ENCODE assay signal across 29 cellular contexts in the genomic region with DNA sequence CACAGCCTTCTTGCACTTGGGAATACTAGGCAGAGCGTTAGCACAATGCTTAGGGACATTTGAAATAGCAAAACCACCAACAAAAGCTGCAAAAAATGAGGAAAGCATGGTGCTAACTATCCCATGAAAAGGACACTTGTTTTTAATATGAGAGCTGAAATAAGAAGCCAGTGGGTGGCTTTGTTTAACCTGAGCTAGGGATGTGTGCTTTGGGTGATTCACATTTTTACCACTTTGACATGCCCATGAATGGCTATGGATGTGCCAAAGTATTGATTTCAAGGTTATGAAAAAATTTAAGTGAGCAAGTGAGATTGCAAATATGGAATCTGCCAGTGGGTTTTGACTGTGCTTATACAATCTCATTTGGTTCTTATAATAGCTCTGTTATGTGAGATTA.
DNase-seq lines count a peak whose midpoint lies in the region; ATAC-seq and TF ChIP-seq lines count a peak whose summit lies in the region.
"Had no signal": no experiment of that assay in that cellular context is flagged by ENCODE, and none has a peak within 500 bp of the region (broad histone marks: within the 10 kb centered on the region; RNA-seq: fewer than 3 reads in every experiment).

No MANE protein-coding gene starts in this region.

- no peaks in the 10 kb centered on the region for H3F3A ChIP-seq in PC-3 (ENCODE audit: low read length, unreplicated experiment)

- H3K27ac ChIP-seq in PC-3 (ENCODE audit: low read length): peak overlapping the region; percentile 26; the same call in 1 of the 2 replicates
- H3K27ac ChIP-seq: 22Rv1; A549; BLaER1; BLaER1 treated with 17β-estradiol and CSF1 and Interleukin-3, amounts not matched to agents 10 nM and 100 nM; C4-2B had no signal

- H3K27me3 ChIP-seq in PC-3 (ENCODE audit: low read length): no peaks in the 10 kb centered on the region
- H3K27me3 ChIP-seq: BE2C; BLaER1; BLaER1 treated with 17β-estradiol and CSF1 and Interleukin-3, amounts not matched to agents 10 nM and 100 nM had no signal

- H3K4me2 ChIP-seq in PC-3 (ENCODE audit: low read length): no peak overlapping the region
- H3K4me2 ChIP-seq: A549; BLaER1; BLaER1 treated with 17β-estradiol and CSF1 and Interleukin-3, amounts not matched to agents 10 nM and 100 nM had no signal

- H3K79me2 ChIP-seq in PC-3 (ENCODE audit: low read length): no peaks in the 10 kb centered on the region

- POLR2A ChIA-PET in PC-3 (lab: Charles Lee; ENCODE audit: unreplicated experiment): no interaction called here

- intact Hi-C loops in PC-3 (cut with micrococcal nuclease): no loop called here

- H3K9me2 ChIP-seq in PC-3 (replicated peaks; ENCODE audit: low read length): no peaks in the 10 kb centered on the region

- no peak for TF ChIP-seq CTCF in PC-3 (conservative IDR thresholded peaks at IDR 0.05; ENCODE audit: low read depth, low read length)

- no peak overlapping the region for H3K27ac Mint-ChIP-seq in stimulated activated memory B cell treated with anti-CD40 and anti-IgM and Interleukin-4, amounts not matched to agents 10 μg/mL and 1 μg/mL and 100 μg/mL, for 72 hours
- H3K27ac Mint-ChIP-seq: B cell; CD14-positive monocyte; CD4-positive, alpha-beta memory T cell; CD4-positive, alpha-beta T cell; CD4-positive, CD25-positive, alpha-beta regulatory T cell; CD8-positive, alpha-beta memory T cell; CD8-positive, alpha-beta T cell had no signal

- no peak overlapping the region for H3K4me3 Mint-ChIP-seq in stimulated activated memory B cell treated with anti-CD40 and anti-IgM and Interleukin-4, amounts not matched to agents 10 μg/mL and 1 μg/mL and 100 μg/mL, for 72 hours
- H3K4me3 Mint-ChIP-seq: B cell; CD14-positive monocyte; CD4-positive, alpha-beta memory T cell; CD4-positive, alpha-beta T cell; CD4-positive, CD25-positive, alpha-beta regulatory T cell; CD8-positive, alpha-beta memory T cell; CD8-positive, alpha-beta T cell had no signal

- no peaks in the 10 kb centered on the region for H3K4me1 Mint-ChIP-seq in stimulated activated memory B cell treated with anti-CD40 and anti-IgM and Interleukin-4, amounts not matched to agents 10 μg/mL and 1 μg/mL and 100 μg/mL, for 72 hours
- H3K4me1 Mint-ChIP-seq: B cell; CD14-positive monocyte; CD4-positive, alpha-beta memory T cell; CD4-positive, CD25-positive, alpha-beta regulatory T cell; CD8-positive, alpha-beta memory T cell had no signal

- DNase-seq in PC-3: peak; percentile 55
- DNase-seq: 8988T; ACHN; AML-193; BE2C; C1 segment of cervical spinal cord; Caco-2; Calu3; CD4-positive, alpha-beta memory T cell; CD4-positive, alpha-beta T cell; CD4-positive, CD25-positive, alpha-beta regulatory T cell; CD8-positive, alpha-beta memory T cell; CD8-positive, alpha-beta T cell; COR-L47; DMS 273 treated with DMSO at 0.1 percent for 48 hours; DMS153; DMS53; DMS79; DMS79 treated with DMSO at 0.1 percent for 48 hours; DND-41; EL had no signal

- peaks cover 3% of the 10 kb centered on the region for H3K9me3 Mint-ChIP-seq in stimulated activated memory B cell treated with anti-CD40 and anti-IgM and Interleukin-4, amounts not matched to agents 10 μg/mL and 1 μg/mL and 100 μg/mL, for 72 hours
- H3K9me3 Mint-ChIP-seq: CD4-positive, alpha-beta T cell; CD8-positive, alpha-beta T cell had no signal

- no TSS peak for BruUV-seq in PC-3 (replicated peaks; lab: Mats Ljungman, UMichigan)

- H3K4me3 ChIP-seq in PC-3 (ENCODE audit: low read length): no peak overlapping the region
- H3K4me3 ChIP-seq: A549; BLaER1; BLaER1 treated with 17β-estradiol and CSF1 and Interleukin-3, amounts not matched to agents 10 nM and 100 nM had no signal

- no peaks in the 10 kb centered on the region for H3K36me3 ChIP-seq in PC-3 (ENCODE audit: low read depth, low read length)
- H3K36me3 ChIP-seq: BE2C; BLaER1; BLaER1 treated with 17β-estradiol and CSF1 and Interleukin-3, amounts not matched to agents 10 nM and 100 nM had no signal

- H2AFZ ChIP-seq in PC-3 (ENCODE audit: low read length): no peak overlapping the region

- H3K27me3 Mint-ChIP-seq in stimulated activated memory B cell treated with anti-CD40 and anti-IgM and Interleukin-4, amounts not matched to agents 10 μg/mL and 1 μg/mL and 100 μg/mL, for 72 hours: peaks cover 24% of the 10 kb centered on the region
- H3K27me3 Mint-ChIP-seq: B cell; CD4-positive, CD25-positive, alpha-beta regulatory T cell had no signal

- H3K9me3 ChIP-seq in PC-3 (ENCODE audit: low read length): no peaks in the 10 kb centered on the region
- H3K9me3 ChIP-seq: A549; BE2C; BLaER1; BLaER1 treated with 17β-estradiol and CSF1 and Interleukin-3, amounts not matched to agents 10 nM and 100 nM; Caco-2 had no signal

- peak; percentile 85 for ATAC-seq in PC-3
- ATAC-seq in stimulated activated memory B cell treated with anti-CD40 and anti-IgM and Interleukin-4, amounts not matched to agents 10 μg/mL and 1 μg/mL and 100 μg/mL, for 72 hours: no peak
- ATAC-seq: A549; CD8-positive, alpha-beta T cell had no signal

- no peak overlapping the region for H3K9ac ChIP-seq in PC-3 (ENCODE audit: low read length)
- H3K9ac ChIP-seq: BLaER1; BLaER1 treated with 17β-estradiol and CSF1 and Interleukin-3, amounts not matched to agents 10 nM and 100 nM had no signal

- no peaks in the 10 kb centered on the region for H4K20me1 ChIP-seq in PC-3 (ENCODE audit: low read length)
- H4K20me1 ChIP-seq: BLaER1; BLaER1 treated with 17β-estradiol and CSF1 and Interleukin-3, amounts not matched to agents 10 nM and 100 nM had no signal

- H3K36me3 Mint-ChIP-seq in stimulated activated memory B cell treated with anti-CD40 and anti-IgM and Interleukin-4, amounts not matched to agents 10 μg/mL and 1 μg/mL and 100 μg/mL, for 72 hours: no peaks in the 10 kb centered on the region
- H3K36me3 Mint-ChIP-seq: CD14-positive monocyte; CD4-positive, alpha-beta memory T cell; CD4-positive, CD25-positive, alpha-beta regulatory T cell; CD8-positive, alpha-beta memory T cell; CD8-positive, alpha-beta T cell had no signal

- no peaks in the 10 kb centered on the region for H3K4me1 ChIP-seq in PC-3 (ENCODE audit: insufficient read depth, low read length)
- H3K4me1 ChIP-seq: A549; BE2C; BLaER1; BLaER1 treated with 17β-estradiol and CSF1 and Interleukin-3, amounts not matched to agents 10 nM and 100 nM; Caco-2 had no signal

- CTCF ChIA-PET in PC-3 (lab: Charles Lee): no interaction called here
